Comparison of ENCODE assay signal across 9 cellular contexts in the genomic region with DNA sequence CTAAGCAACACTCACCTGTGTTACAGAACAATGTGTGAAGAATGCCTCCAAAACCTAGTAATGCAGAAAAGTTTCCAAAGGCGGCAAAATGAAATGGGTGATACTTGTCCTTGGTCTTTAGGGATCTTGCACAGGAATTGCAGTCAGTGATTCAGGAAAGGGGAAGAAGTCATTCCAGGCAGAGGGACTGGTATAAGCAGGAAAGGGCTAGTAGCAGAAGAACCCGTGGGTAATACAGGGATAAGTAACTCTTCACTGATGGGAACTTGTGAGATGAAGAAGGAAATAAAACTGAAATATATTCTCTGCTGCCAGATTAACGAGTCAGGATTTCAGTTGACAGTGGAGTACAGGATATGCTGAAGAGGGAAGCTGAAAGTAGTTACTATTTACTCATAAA.
DNase-seq lines count a peak whose midpoint lies in the region; ATAC-seq and TF ChIP-seq lines count a peak whose summit lies in the region.
"Had no signal": no experiment of that assay in that cellular context is flagged by ENCODE, and none has a peak within 500 bp of the region (broad histone marks: within the 10 kb centered on the region; RNA-seq: fewer than 3 reads in every experiment).

No MANE protein-coding gene starts in this region.

- peaks cover 12% of the 10 kb centered on the region for H3K36me3 Mint-ChIP-seq in T-helper 1 cell treated with Interleukin-12 subunit alpha and Interleukin-12 subunit beta and Interleukin-4 antibody, amounts not matched to agents 30 μg/mL and 1 μg/mL, for 36 hours (ENCODE audit: low read depth)
- H3K36me3 Mint-ChIP-seq in stimulated activated naive B cell treated with anti-CD40 and anti-IgM and Interleukin-4, amounts not matched to agents 10 μg/mL and 1 μg/mL and 100 μg/mL, for 72 hours = peaks cover 24 to 28% of the 10 kb centered on the region in 2 donors

- H3K4me3 ChIP-seq in WI38 (ENCODE audit: low read depth, low read length) (peak overlapping the region; percentile 100), iPS-11a (ENCODE audit: low read depth, low read length) (peak overlapping the region; percentile 99)

- peak overlapping the region; percentile 92 for H3K4me3 Mint-ChIP-seq in T-helper 1 cell treated with Interleukin-12 subunit alpha and Interleukin-12 subunit beta and Interleukin-4 antibody, amounts not matched to agents 30 μg/mL and 1 μg/mL, for 36 hours
- peak overlapping the region; percentile 88 to 94 for H3K4me3 Mint-ChIP-seq in stimulated activated naive B cell treated with anti-CD40 and anti-IgM and Interleukin-4, amounts not matched to agents 10 μg/mL and 1 μg/mL and 100 μg/mL, for 72 hours

- no peaks in the 10 kb centered on the region for H3K27me3 Mint-ChIP-seq in T-helper 1 cell treated with Interleukin-12 subunit alpha and Interleukin-12 subunit beta and Interleukin-4 antibody, amounts not matched to agents 30 μg/mL and 1 μg/mL, for 36 hours (ENCODE audit: low read depth)
- peaks cover 0 to 6% of the 10 kb centered on the region in 2 donors for H3K27me3 Mint-ChIP-seq in stimulated activated naive B cell treated with anti-CD40 and anti-IgM and Interleukin-4, amounts not matched to agents 10 μg/mL and 1 μg/mL and 100 μg/mL, for 72 hours

- peak overlapping the region; percentile 94 for H3K27ac Mint-ChIP-seq in T-helper 1 cell treated with Interleukin-12 subunit alpha and Interleukin-12 subunit beta and Interleukin-4 antibody, amounts not matched to agents 30 μg/mL and 1 μg/mL, for 36 hours
- peak overlapping the region; percentile 97 for H3K27ac Mint-ChIP-seq in stimulated activated naive B cell treated with anti-CD40 and anti-IgM and Interleukin-4, amounts not matched to agents 10 μg/mL and 1 μg/mL and 100 μg/mL, for 72 hours

- H3K4me1 Mint-ChIP-seq in T-helper 1 cell treated with Interleukin-12 subunit alpha and Interleukin-12 subunit beta and Interleukin-4 antibody, amounts not matched to agents 30 μg/mL and 1 μg/mL, for 36 hours (ENCODE audit: low read depth) = peaks cover 31% of the 10 kb centered on the region
- H3K4me1 Mint-ChIP-seq in stimulated activated naive B cell treated with anti-CD40 and anti-IgM and Interleukin-4, amounts not matched to agents 10 μg/mL and 1 μg/mL and 100 μg/mL, for 72 hours = peaks cover 24 to 32% of the 10 kb centered on the region in 2 donors

- no peak for ATAC-seq in stimulated activated naive B cell treated with anti-CD40 and anti-IgM and Interleukin-4, amounts not matched to agents 10 μg/mL and 1 μg/mL and 100 μg/mL, for 72 hours (replicated peaks)

- DNase-seq in T-helper 1 cell = no peak
- DNase-seq in stimulated activated naive B cell treated with anti-CD40 and anti-IgM and Interleukin-4, amounts not matched to agents 10 μg/mL and 1 μg/mL and 100 μg/mL, for 72 hours = no peak
- no peak for DNase-seq in hippocampal formation (lab: John Stamatoyannopoulos, UW)
- no peak for DNase-seq in NCI-H748 treated with DMSO at 0.1 percent for 48 hours (lab: John Stamatoyannopoulos, UW)
- DNase-seq in iPS-NIHi11 (ENCODE audit: low spot score) = no peak
- DNase-seq: C1 segment of cervical spinal cord had no signal

- peaks cover 4% of the 10 kb centered on the region for H3K9me3 Mint-ChIP-seq in T-helper 1 cell treated with Interleukin-12 subunit alpha and Interleukin-12 subunit beta and Interleukin-4 antibody, amounts not matched to agents 30 μg/mL and 1 μg/mL, for 36 hours
- H3K9me3 Mint-ChIP-seq in stimulated activated naive B cell treated with anti-CD40 and anti-IgM and Interleukin-4, amounts not matched to agents 10 μg/mL and 1 μg/mL and 100 μg/mL, for 72 hours = peaks cover 0 to 9% of the 10 kb centered on the region in 2 donors

- TF ChIP-seq CTCF in WI38 (IDR thresholded peaks at IDR 0.05; ENCODE audit: low read depth, low read length) = no peak
